Comparison of ENCODE assay signal across 1 cellular context in genomic region chr9:99851028-99851822, GRCh38.
TF ChIP-seq lines count a peak whose summit lies in the region.

No MANE protein-coding gene starts in this region.

TF ChIP-seq in GM12878, 131 proteins besides CTCF, POLR2A, EP300 and RAD21 (continued from another document):
- TF ChIP-seq SIX5 (IDR thresholded peaks at IDR 0.05; ENCODE audit: low read depth, low read length, severe bottlenecking) (no peak), ZNF384 (IDR thresholded peaks at IDR 0.05; ENCODE audit: borderline replicate concordance, low read depth, low read length) (peak; percentile 58; the same call in 1 of the 2 replicates), NFYA (IDR thresholded peaks at IDR 0.05; ENCODE audit: borderline replicate concordance, low read depth, low read length) (no peak), DPF2 (IDR thresholded peaks at IDR 0.05) (0 out of 2 replicates have a peak, but pooled peaks have one; percentile 23), MTA2 (IDR thresholded peaks at IDR 0.05; ENCODE audit: low read depth) (0 out of 2 replicates have a peak, but pooled peaks have one; percentile 28), NFIC (IDR thresholded peaks at IDR 0.05; ENCODE audit: low read depth, low read length) (peak; percentile 52; the same call in 1 of the 2 replicates), BMI1 (IDR thresholded peaks at IDR 0.05; ENCODE audit: borderline replicate concordance) (no peak), TAF1 (IDR thresholded peaks at IDR 0.05; ENCODE audit: borderline replicate concordance, low read depth, low read length) (no peak), E2F8 (IDR thresholded peaks at IDR 0.05; ENCODE audit: low read depth, partially characterized antibody) (no peak), ASH2L (IDR thresholded peaks at IDR 0.05; ENCODE audit: borderline replicate concordance, low read depth) (no peak), JUNB (IDR thresholded peaks at IDR 0.05) (0 out of 2 replicates have a peak, but pooled peaks have one; percentile 16), BCL3 (IDR thresholded peaks at IDR 0.05; ENCODE audit: borderline replicate concordance, insufficient read depth, low read depth, low read length, poor library complexity, severe bottlenecking) (no peak), CHD2 (IDR thresholded peaks at IDR 0.05; ENCODE audit: borderline replicate concordance, low read depth, low read length) (no peak), NRF1 (conservative IDR thresholded peaks at IDR 0.05; ENCODE audit: low read depth, low read length) (no peak), ZSCAN29 (IDR thresholded peaks at IDR 0.05) (no peak), EED (IDR thresholded peaks at IDR 0.05; ENCODE audit: low read depth) (peak; percentile 37; the same call in 1 of the 2 replicates), JUND (IDR thresholded peaks at IDR 0.05; ENCODE audit: low read depth, low read length) (no peak), ZNF207 (IDR thresholded peaks at IDR 0.05; ENCODE audit: borderline replicate concordance) (no peak), GABPA (IDR thresholded peaks at IDR 0.05; ENCODE audit: low read depth) (0 out of 2 replicates have a peak, but pooled peaks have one; percentile 43), MTA3 (IDR thresholded peaks at IDR 0.05; ENCODE audit: borderline replicate concordance, low read length) (no peak), HCFC1 (IDR thresholded peaks at IDR 0.05; ENCODE audit: low read length) (no peak), CEBPB (IDR thresholded peaks at IDR 0.05; ENCODE audit: borderline replicate concordance in 1 of 2, low read depth in 2 of 2, low read length in 2 of 2) (no peak), RUNX3 (IDR thresholded peaks at IDR 0.05; ENCODE audit: low read length) (peak; percentile 88), CBX5 (IDR thresholded peaks at IDR 0.05; ENCODE audit: low read depth) (0 out of 2 replicates have a peak, but pooled peaks have one; percentile 22), ZNF274 (IDR thresholded peaks at IDR 0.05; ENCODE audit: insufficient read depth, insufficient read length) (no peak), IKZF2 (IDR thresholded peaks at IDR 0.05) (peak; percentile 58 to 70; a peak in 3 of 4 replicates), WRNIP1 (IDR thresholded peaks at IDR 0.05; ENCODE audit: borderline replicate concordance, low read depth, low read length) (no peak), SUZ12 (IDR thresholded peaks at IDR 0.05; ENCODE audit: unreplicated experiment) (no peak), RBBP5 (conservative IDR thresholded peaks at IDR 0.05) (no peak), CREB1 (IDR thresholded peaks at IDR 0.05; ENCODE audit: low read depth) (no peak), ZNF24 (IDR thresholded peaks at IDR 0.05) (peak; percentile 38), FOXK2 (IDR thresholded peaks at IDR 0.05) (no peak), CHD1 (IDR thresholded peaks at IDR 0.05; ENCODE audit: low read depth, low read length) (no peak), E2F4 (IDR thresholded peaks at IDR 0.05; ENCODE audit: low read depth, low read length) (no peak), TCF3 (IDR thresholded peaks at IDR 0.05; ENCODE audit: borderline replicate concordance, insufficient read depth, low read depth, low read length) (no peak), RELB (IDR thresholded peaks at IDR 0.05; ENCODE audit: low read depth) (0 out of 2 replicates have a peak, but pooled peaks have one; percentile 36), FOXM1 (IDR thresholded peaks at IDR 0.05; ENCODE audit: low read depth, low read length) (0 out of 2 replicates have a peak, but pooled peaks have one; percentile 31)
